Comparison of ENCODE assay signal across 19 cellular contexts in genomic region chr9:132516911-132517310, GRCh38.
DNase-seq lines count a peak whose midpoint lies in the region; ATAC-seq and TF ChIP-seq lines count a peak whose summit lies in the region.
"Had no signal": no experiment of that assay in that cellular context is flagged by ENCODE, and none has a peak within 500 bp of the region (broad histone marks: within the 10 kb centered on the region; RNA-seq: fewer than 3 reads in every experiment).

No MANE protein-coding gene starts in this region.

- no peaks in the 10 kb centered on the region for H3F3A ChIP-seq in SK-N-SH (replicated peaks; ENCODE audit: insufficient read depth)
- H3F3A ChIP-seq in smooth muscle cell (ENCODE audit: low read depth) = no peaks in the 10 kb centered on the region

- H3K36me3 ChIP-seq in SK-N-SH (replicated peaks in 1 of 2; ENCODE audit: control insufficient read depth in 1 of 2, insufficient read depth in 2 of 2, low read length in 1 of 2) (no peaks in the 10 kb centered on the region), smooth muscle cell (ENCODE audit: low read depth) (no peaks in the 10 kb centered on the region), right lobe of liver (no peaks in the 10 kb centered on the region)

- H4K20me1 ChIP-seq in SK-N-SH (ENCODE audit: insufficient read depth) (no peaks in the 10 kb centered on the region), smooth muscle cell (ENCODE audit: low read depth) (no peaks in the 10 kb centered on the region)

- H2AFZ ChIP-seq in SK-N-SH (ENCODE audit: low read depth) (no peak overlapping the region), smooth muscle cell (ENCODE audit: low read depth) (no peak overlapping the region)

- no peaks in the 10 kb centered on the region for H3K9me3 ChIP-seq in SK-N-SH
- no peaks in the 10 kb centered on the region for H3K9me3 ChIP-seq in smooth muscle cell (replicated peaks; ENCODE audit: low read depth)
- H3K9me3 ChIP-seq in right lobe of liver = no peaks in the 10 kb centered on the region
- H3K9me3 ChIP-seq: A549 had no signal

- H3K9me2 ChIP-seq in SK-N-SH = no peaks in the 10 kb centered on the region

- H3K4me3 ChIP-seq in SK-N-SH (ENCODE audit: low read depth in 2 of 2, low read length in 1 of 2) (no peak overlapping the region), smooth muscle cell (no peak overlapping the region), right lobe of liver (no peak overlapping the region)
- H3K4me3 ChIP-seq: A549 had no signal

- H3K79me2 ChIP-seq in SK-N-SH (ENCODE audit: insufficient read depth) (no peaks in the 10 kb centered on the region), smooth muscle cell (ENCODE audit: low read depth) (no peaks in the 10 kb centered on the region)

- no peak overlapping the region for H3K27ac ChIP-seq in SK-N-SH (ENCODE audit: low read depth in 2 of 2, low read length in 1 of 2)
- H3K27ac ChIP-seq in smooth muscle cell (ENCODE audit: low read depth) = no peak overlapping the region
- H3K27ac ChIP-seq in substantia nigra (ENCODE audit: low read depth, low read length, poor library complexity, severe bottlenecking) = no peak overlapping the region
- H3K27ac ChIP-seq in right lobe of liver = no peak overlapping the region
- H3K27ac ChIP-seq: A549, RWPE1 had no signal

- CTCF ChIA-PET in SK-N-SH (lab: Yijun Ruan, JAX) = interaction anchor here (1.3 to 2.8 kb wide), 4 partner anchors 10 to 104 kb away, joined by 5 to 27 read pairs (median 8); no protein-coding TSS in a partner anchor

- POLR2A ChIA-PET in SK-N-SH (lab: Yijun Ruan, JAX) = no interaction called here

- TF ChIP-seq EP300 in SK-N-SH (IDR thresholded peaks at IDR 0.05; ENCODE audit: borderline replicate concordance in 1 of 2, low read depth in 1 of 2, low read length in 1 of 2) = no peak

- 53% methylated on average over 16 of the region's 18 CpGs for WGBS in SK-N-SH (ENCODE audit: low lambda C conversion rate)
- WGBS in smooth muscle cell (ENCODE audit: low lambda C conversion rate) = 85% methylated on average over 18 of the region's 18 CpGs
- 23% methylated on average over 4 of the region's 18 CpGs for WGBS in right lobe of liver (ENCODE audit: insufficient coverage, low coverage, low lambda C conversion rate, missing lambda C conversion rate)

- peak; percentile 54 for DNase-seq in SK-N-SH
- DNase-seq in NCI-H2107 (lab: John Stamatoyannopoulos, UW) = peak; percentile 57
- peak; percentile 7 for DNase-seq in foreskin melanocyte
- DNase-seq in smooth muscle cell (lab: John Stamatoyannopoulos, UW; ENCODE audit: unreplicated experiment) = no peak
- no peak for DNase-seq in substantia nigra (lab: John Stamatoyannopoulos, UW)
- no peak for DNase-seq in right lobe of liver
- DNase-seq: CD4-positive, alpha-beta T cell; GOT3; KBM-7; MV-4-11; NCI-H1417 treated with DMSO at 0.1 percent for 48 hours; NCI-H2081 treated with DMSO at 0.1 percent for 48 hours; NCI-H446; NCI-H82; PC-3; SIG-M5 had no signal

- ATAC-seq in SK-N-SH treated with all-trans-retinoic acid at 6 μM for 48 hours (no peak), right lobe of liver (no peak)
- ATAC-seq: A549, PC-3 had no signal

- TF ChIP-seq CTCF in SK-N-SH (IDR thresholded peaks at IDR 0.05) (no peak), smooth muscle cell (IDR thresholded peaks at IDR 0.05; ENCODE audit: borderline replicate concordance, insufficient read depth, poor library complexity, severe bottlenecking) (no peak), right lobe of liver (IDR thresholded peaks at IDR 0.05) (no peak)

- H3K4me1 ChIP-seq in SK-N-SH (ENCODE audit: control insufficient read depth in 1 of 2, insufficient read depth in 2 of 2, low read depth in 1 of 2, low read length in 1 of 2) = peaks cover 0 to 8% of the 10 kb centered on the region in 2 experiments; a peak in 1 of 4 replicates
- no peaks in the 10 kb centered on the region for H3K4me1 ChIP-seq in smooth muscle cell (ENCODE audit: low read depth)
- no peaks in the 10 kb centered on the region for H3K4me1 ChIP-seq in right lobe of liver
- H3K4me1 ChIP-seq: A549 had no signal

- H3K9ac ChIP-seq in SK-N-SH (no peak overlapping the region), smooth muscle cell (ENCODE audit: low read depth) (no peak overlapping the region)

- intact Hi-C loops in right lobe of liver (cut with DNase I) = no loop called here

- TF ChIP-seq RAD21 in SK-N-SH (IDR thresholded peaks at IDR 0.05; ENCODE audit: low read length) = no peak

- H3K4me2 ChIP-seq in SK-N-SH (no peak overlapping the region), smooth muscle cell (no peak overlapping the region)
- H3K4me2 ChIP-seq: A549 had no signal

- no peaks in the 10 kb centered on the region for H3K27me3 ChIP-seq in SK-N-SH (ENCODE audit: insufficient read depth)
- H3K27me3 ChIP-seq in smooth muscle cell (ENCODE audit: low read depth) = peaks cover 11% of the 10 kb centered on the region
- H3K27me3 ChIP-seq in right lobe of liver = no peaks in the 10 kb centered on the region

- TF ChIP-seq POLR2A in right lobe of liver (IDR thresholded peaks at IDR 0.05) = no peak

TF ChIP-seq in SK-N-SH, 30 proteins besides CTCF, POLR2A, EP300 and RAD21 (continues in another document):
- TF ChIP-seq IRF3 (IDR thresholded peaks at IDR 0.05; ENCODE audit: low read depth, low read length) = no peak
- no peak for TF ChIP-seq RCOR1 (IDR thresholded peaks at IDR 0.05; ENCODE audit: low read length)
- TF ChIP-seq GABPA (IDR thresholded peaks at IDR 0.05; ENCODE audit: low read depth) = no peak

TF ChIP-seq in SK-N-SH treated with all-trans-retinoic acid at 6 μM for 48 hours, 23 proteins besides CTCF, POLR2A, EP300 and RAD21:
- TF ChIP-seq ZFP30 (CRISPR knock-in tag; IDR thresholded peaks at IDR 0.05) (no peak), ARNTL (CRISPR knock-in tag; IDR thresholded peaks at IDR 0.05; ENCODE audit: borderline replicate concordance, low read depth) (no peak)

Comparison
In these comparisons a context has a peak if more than half of its experiments do, and no peak if none do; other contexts are left out.
1. DNase-seq: peak in SK-N-SH (single experiment), NCI-H2107 (single experiment) and foreskin melanocyte (single experiment); none in smooth muscle cell (single experiment), substantia nigra (0 of 49) and right lobe of liver (0 of 3).